Comparison of ENCODE assay signal across 20 cellular contexts in the genomic region with DNA sequence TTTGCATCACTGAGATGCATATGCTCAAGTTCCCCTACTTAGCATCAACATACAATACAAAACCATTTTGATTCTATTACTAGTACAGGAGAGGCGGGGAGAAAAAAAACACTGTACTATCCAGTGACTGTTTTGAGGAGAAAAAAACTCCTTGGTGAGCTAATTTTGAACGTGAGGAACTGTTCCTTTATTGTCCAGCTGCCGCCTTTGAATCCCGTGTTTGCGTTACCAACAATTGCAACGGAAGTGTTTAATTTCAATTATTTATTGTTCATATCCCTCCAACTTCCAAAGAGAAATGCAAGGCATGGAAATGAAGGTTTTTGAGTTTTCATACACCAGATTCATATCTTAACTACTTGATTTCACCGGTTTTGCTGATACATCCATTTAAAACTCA.
"Had no signal": no experiment of that assay in that cellular context is flagged by ENCODE, and none has a peak within 500 bp of the region (broad histone marks: within the 10 kb centered on the region; RNA-seq: fewer than 3 reads in every experiment).

No MANE protein-coding gene starts in this region.

- H3K27ac Mint-ChIP-seq: activated CD8-positive, alpha-beta T cell treated with anti-CD3 and anti-CD28 coated beads, Interleukin-2, amount 10 ng/mL, durations not matched to agents 7 days and 5 days; dendritic cell treated with granulocyte-macrophage colony-stimulating factor and Interleukin-4, amounts not matched to agents 40 ng/mL and 50 ng/mL, for 4 days; nephron; stimulated activated naive B cell treated with anti-CD40 and anti-IgM and Interleukin-4, amounts not matched to agents 10 μg/mL and 1 μg/mL and 100 μg/mL, for 72 hours; WTC11 had no signal

- H3K27ac ChIP-seq: brain microvascular endothelial cell, gastrocnemius medialis, left ventricle myocardium inferior, pancreas, transverse colon had no signal

- DNase-seq: activated CD4-positive, alpha-beta T cell treated with anti-CD3 and anti-CD28 coated beads for 48 hours; activated CD8-positive, alpha-beta memory T cell treated with anti-CD3 and anti-CD28 coated beads, Interleukin-2, amount 50 U/mL, for 4 hours; activated CD8-positive, alpha-beta T cell treated with anti-CD3 and anti-CD28 coated beads, Interleukin-2, amount 10 ng/mL, durations not matched to agents 7 days and 5 days; activated gamma-delta T cell; activated T-cell treated with anti-CD3 and anti-CD28 coated beads, Interleukin-2, amount 50 U/mL, for 48 hours; brain microvascular endothelial cell; gastrocnemius medialis; kidney; left ventricle myocardium inferior; mesenchymal stem cell; pancreas; stimulated activated CD4-positive, alpha-beta T cell treated with anti-CD3 and anti-CD28 coated beads, Interleukin-12 subunit alpha, Interleukin-12 subunit beta, amount 100 ng/mL, for 4 hours; stimulated activated CD4-positive, alpha-beta T cell treated with anti-CD3 and anti-CD28 coated beads, Interleukin-2, amount 100 ng/mL, for 24 hours; stimulated activated naive B cell treated with anti-CD40 and anti-IgM and Interleukin-4, amounts not matched to agents 10 μg/mL and 1 μg/mL and 100 μg/mL, for 72 hours; SW 1271; transverse colon had no signal

- H3K27me3 ChIP-seq: brain microvascular endothelial cell, gastrocnemius medialis, pancreas, transverse colon had no signal

- H3K36me3 ChIP-seq: brain microvascular endothelial cell, gastrocnemius medialis, left ventricle myocardium inferior, pancreas, transverse colon had no signal

- H3K9me3 Mint-ChIP-seq: dendritic cell treated with granulocyte-macrophage colony-stimulating factor and Interleukin-4, amounts not matched to agents 40 ng/mL and 50 ng/mL, for 4 days; nephron had no signal

- H3K4me1 Mint-ChIP-seq: nephron; stimulated activated naive B cell treated with anti-CD40 and anti-IgM and Interleukin-4, amounts not matched to agents 10 μg/mL and 1 μg/mL and 100 μg/mL, for 72 hours; WTC11 had no signal

- H3K4me1 ChIP-seq: gastrocnemius medialis, left ventricle myocardium inferior, pancreas, transverse colon had no signal

- H3K9me3 ChIP-seq: gastrocnemius medialis, left ventricle myocardium inferior, pancreas, transverse colon had no signal

- H3K4me3 Mint-ChIP-seq: activated CD8-positive, alpha-beta T cell treated with anti-CD3 and anti-CD28 coated beads, Interleukin-2, amount 10 ng/mL, durations not matched to agents 7 days and 5 days; dendritic cell treated with granulocyte-macrophage colony-stimulating factor and Interleukin-4, amounts not matched to agents 40 ng/mL and 50 ng/mL, for 4 days; nephron; stimulated activated naive B cell treated with anti-CD40 and anti-IgM and Interleukin-4, amounts not matched to agents 10 μg/mL and 1 μg/mL and 100 μg/mL, for 72 hours; WTC11 had no signal

- H3K4me3 ChIP-seq: gastrocnemius medialis, left ventricle myocardium inferior, pancreas, transverse colon had no signal

- ATAC-seq: activated CD8-positive, alpha-beta T cell treated with anti-CD3 and anti-CD28 coated beads, Interleukin-2, amount 10 ng/mL, durations not matched to agents 7 days and 5 days; activated naive CD4-positive, alpha-beta T cell treated with anti-CD3 and anti-CD28 coated beads, Interleukin-2, amount 50 U/mL, for 72 hours; gastrocnemius medialis; pancreas; stimulated activated naive B cell treated with anti-CD40 and anti-IgM and Interleukin-4, amounts not matched to agents 10 μg/mL and 1 μg/mL and 100 μg/mL, for 72 hours; WTC11 had no signal

- H3K36me3 Mint-ChIP-seq: activated naive CD4-positive, alpha-beta T cell treated with anti-CD3 and anti-CD28 coated beads, Interleukin-2, amount 50 U/mL, for 72 hours; stimulated activated naive B cell treated with anti-CD40 and anti-IgM and Interleukin-4, amounts not matched to agents 10 μg/mL and 1 μg/mL and 100 μg/mL, for 72 hours; WTC11 had no signal
